17 cellular contexts compared by ENCODE assay signal in the genomic region with DNA sequence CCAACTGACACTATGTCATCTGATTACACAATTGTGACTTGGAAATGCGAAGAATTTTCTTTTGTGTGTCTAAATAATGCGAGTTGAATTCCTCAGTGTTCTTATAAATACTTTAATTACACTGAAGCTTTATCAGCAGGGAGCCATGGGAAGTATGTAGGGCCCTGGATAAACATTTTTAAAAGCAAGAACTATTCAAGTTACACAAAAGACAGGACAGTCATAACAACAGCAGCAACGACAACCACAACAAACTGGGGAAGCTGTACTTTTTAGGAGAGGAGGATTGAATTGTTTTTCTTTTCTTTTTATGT.
DNase-seq lines count a peak whose midpoint lies in the region; ATAC-seq and TF ChIP-seq lines count a peak whose summit lies in the region.
"Had no signal": no experiment of that assay in that cellular context is flagged by ENCODE, and none has a peak within 500 bp of the region (broad histone marks: within the 10 kb centered on the region; RNA-seq: fewer than 3 reads in every experiment).

No MANE protein-coding gene starts in this region.

- TF ChIP-seq POLR2A in testis (IDR thresholded peaks at IDR 0.05): no peak
- TF ChIP-seq POLR2A in gastrocnemius medialis (IDR thresholded peaks at IDR 0.05): no peak

- DNase-seq in AG10803 (ENCODE audit: low read depth) (peak; percentile 46), M059J (ENCODE audit: low read depth) (peak; percentile 53), chondrocyte (ENCODE audit: low spot score) (no peak), mesothelial cell of epicardium (ENCODE audit: low spot score in 2 of 2, unreplicated experiment in 2 of 2) (no peak), testis (no peak), gastrocnemius medialis (no peak)
- DNase-seq: DMS79; NCI-H1105 treated with DMSO at 0.1 percent for 48 hours; NCI-H226; stimulated activated CD4-positive, alpha-beta T cell treated with anti-CD3 and anti-CD28 coated beads, Interleukin-15, amount 100 ng/mL, for 24 hours; T-helper 1 cell had no signal

- H3K27ac ChIP-seq in testis: no peak overlapping the region
- H3K27ac ChIP-seq in gastrocnemius medialis: no peak overlapping the region
- H3K27ac ChIP-seq: BLaER1 treated with 17β-estradiol and CSF1 and Interleukin-3, amounts not matched to agents 10 nM and 100 nM; coronary artery had no signal

- H3K9me3 ChIP-seq in testis (no peaks in the 10 kb centered on the region), gastrocnemius medialis (no peaks in the 10 kb centered on the region)

- no peaks in the 10 kb centered on the region for H3K4me1 ChIP-seq in testis
- no peaks in the 10 kb centered on the region for H3K4me1 ChIP-seq in gastrocnemius medialis

- TF ChIP-seq CTCF in AG10803 (conservative IDR thresholded peaks at IDR 0.05; ENCODE audit: low read length): no peak
- no peak for TF ChIP-seq CTCF in chondrocyte (IDR thresholded peaks at IDR 0.05)
- no peak for TF ChIP-seq CTCF in mesothelial cell of epicardium (IDR thresholded peaks at IDR 0.05; ENCODE audit: unreplicated experiment)
- TF ChIP-seq CTCF in testis (IDR thresholded peaks at IDR 0.05): no peak
- no peak for TF ChIP-seq CTCF in gastrocnemius medialis (IDR thresholded peaks at IDR 0.05 in 4 of 5, conservative IDR thresholded peaks at IDR 0.05 in 1 of 5)

- H3K27me3 Mint-ChIP-seq in chondrocyte (ENCODE audit: low read depth) (no peaks in the 10 kb centered on the region), mesothelial cell of epicardium (ENCODE audit: low read depth) (no peaks in the 10 kb centered on the region)

- H3K36me3 ChIP-seq in testis (ENCODE audit: low read depth, missing control alignments) (no peaks in the 10 kb centered on the region), gastrocnemius medialis (no peaks in the 10 kb centered on the region)
- H3K36me3 ChIP-seq: BLaER1 treated with 17β-estradiol and CSF1 and Interleukin-3, amounts not matched to agents 10 nM and 100 nM had no signal

- intact Hi-C loops in testis (cut with DNase I; ENCODE audit: low total_unique reads): no loop called here
- intact Hi-C loops in gastrocnemius medialis (cut with DNase I; ENCODE audit: low total_unique reads): no loop called here

- H3K4me3 Mint-ChIP-seq in chondrocyte (ENCODE audit: unreplicated experiment) (no peak overlapping the region), mesothelial cell of epicardium (no peak overlapping the region)

- H3K9me3 Mint-ChIP-seq in chondrocyte (ENCODE audit: low read depth) (peaks cover 3% of the 10 kb centered on the region), mesothelial cell of epicardium (peaks cover 3% of the 10 kb centered on the region)

- in situ Hi-C loops in gastrocnemius medialis (cut with MboI; ENCODE audit: low sequenced_read_pairs in 4 of 4): no loop called here

- WGBS in testis, 2 donors: 82 to 84% methylated on average over 3 of the region's 3 CpGs

- peaks cover 42% of the 10 kb centered on the region for H3K4me1 Mint-ChIP-seq in chondrocyte (ENCODE audit: low read depth)
- peaks cover 35% of the 10 kb centered on the region for H3K4me1 Mint-ChIP-seq in mesothelial cell of epicardium

- no peaks in the 10 kb centered on the region for H3K27me3 ChIP-seq in testis
- no peaks in the 10 kb centered on the region for H3K27me3 ChIP-seq in gastrocnemius medialis
- H3K27me3 ChIP-seq: BLaER1 treated with 17β-estradiol and CSF1 and Interleukin-3, amounts not matched to agents 10 nM and 100 nM had no signal

- H3K27ac Mint-ChIP-seq in chondrocyte (ENCODE audit: unreplicated experiment) (peak overlapping the region; percentile 46), mesothelial cell of epicardium (peak overlapping the region; percentile 91)
- H3K27ac Mint-ChIP-seq: activated naive CD4-positive, alpha-beta T cell treated with anti-CD3 and anti-CD28 coated beads, Interleukin-2, amount 50 U/mL, for 72 hours had no signal

- ATAC-seq in HG03442 (IDR thresholded peaks at IDR 0.05; ENCODE audit: unreplicated experiment) (no peak), HG03460 (IDR thresholded peaks at IDR 0.05; ENCODE audit: unreplicated experiment) (no peak), gastrocnemius medialis (no peak)
- ATAC-seq: activated naive CD4-positive, alpha-beta T cell treated with anti-CD3 and anti-CD28 coated beads, Interleukin-2, amount 50 U/mL, for 72 hours; GM12878 had no signal

- H3K36me3 Mint-ChIP-seq in chondrocyte (ENCODE audit: low read depth) (no peaks in the 10 kb centered on the region), mesothelial cell of epicardium (no peaks in the 10 kb centered on the region)
- H3K36me3 Mint-ChIP-seq: activated naive CD4-positive, alpha-beta T cell treated with anti-CD3 and anti-CD28 coated beads, Interleukin-2, amount 50 U/mL, for 72 hours had no signal

- H3K4me3 ChIP-seq in AG10803 (ENCODE audit: low read length) (no peak overlapping the region), testis (no peak overlapping the region), gastrocnemius medialis (no peak overlapping the region)
- H3K4me3 ChIP-seq: BLaER1 treated with 17β-estradiol and CSF1 and Interleukin-3, amounts not matched to agents 10 nM and 100 nM; coronary artery; GM12878 had no signal

Comparison
In these comparisons a context has a peak if more than half of its experiments do, and no peak if none do; other contexts are left out.
1. DNase-seq: peak in AG10803 (single experiment) and M059J (single experiment); none in chondrocyte (single experiment), mesothelial cell of epicardium (0 of 2), testis (single experiment) and gastrocnemius medialis (0 of 2).